ENCODE assay signal across 8 cellular contexts in genomic region chr4:8580321-8581093, GRCh38. TPM values are rescaled to one million over a fixed set of nuclear protein-coding genes. Genes with fewer than 3 reads are reported as not detected.
A peak's percentile ranks its signal among the peaks of the same experiment; 100 is the strongest.
DNase-seq lines count a peak whose midpoint lies in the region; ATAC-seq, FAIRE-seq and TF ChIP-seq lines count a peak whose summit lies in the region.

TSS of gene GPR78 (plus strand) at chr4:8580392. CDS start at chr4:8580983, 591 bp downstream.

- no peak within 1 kb of the TSS for H2AFZ ChIP-seq in H1 (ENCODE audit: low read length)

- FAIRE-seq in H1 (lab: Jason Lieb, UNC), result no peak

- H2AK5ac ChIP-seq in H1 (ENCODE audit: low read depth, low read length), result 0 out of 2 replicates have a peak within 1 kb of the TSS, but pooled peaks have one; percentile 24

- no peak within 1 kb of the TSS for H3K27ac ChIP-seq in H1 (ENCODE audit: low read depth, low read length)

- no peak for TF ChIP-seq RAD21 in H1 (IDR thresholded peaks at IDR 0.05 in 1 of 2, conservative IDR thresholded peaks at IDR 0.05 in 1 of 2; ENCODE audit: low read depth in 2 of 2, low read length in 2 of 2)

- H4K8ac ChIP-seq in H1 (ENCODE audit: extremely low read depth, insufficient read depth, low read length), result peak within 1 kb of the TSS; percentile 16; the same call in 1 of the 2 replicates

- no peak within 1 kb of the TSS for H4K91ac ChIP-seq in H1 (replicated peaks; ENCODE audit: insufficient read length, low read length)

- H3K36me3 ChIP-seq in H1 (ENCODE audit: control insufficient read depth in 2 of 4, insufficient read depth in 4 of 4, low read length in 3 of 4) (no peaks in the 10 kb centered on the region), mucosa of descending colon (ENCODE audit: low read depth) (no peaks in the 10 kb centered on the region)

- peak within 1 kb of the TSS; percentile 69 to 91 for H3K4me2 ChIP-seq in H1 (ENCODE audit: insufficient read depth in 1 of 2, low read depth in 2 of 2, low read length in 2 of 2)

- no peak within 1 kb of the TSS for H2BK5ac ChIP-seq in H1 (ENCODE audit: low read depth, low read length)

- 0 out of 3 replicates have a peak, but pooled peaks of 1 of the 2 experiments have one; percentile 34 for TF ChIP-seq POLR2A in H1 (IDR thresholded peaks at IDR 0.05; ENCODE audit: control extremely low read depth in 1 of 2, low read depth in 2 of 2, low read length in 2 of 2)

- ATAC-seq in mucosa of descending colon (peak; percentile 75), HG02852 (IDR thresholded peaks at IDR 0.05; ENCODE audit: unreplicated experiment) (no peak)

- peak within 1 kb of the TSS; percentile 80; the same call in 1 of the 2 replicates for H2BK20ac ChIP-seq in H1 (ENCODE audit: low read length)

- TF ChIP-seq EP300 in H1 (IDR thresholded peaks at IDR 0.05; ENCODE audit: borderline replicate concordance in 1 of 2, low read depth in 2 of 2, low read length in 2 of 2), result no peak

- 3% methylated on average over 60 of the region's 63 CpGs; no CpG with 5 or more reads in 1 of the 2 experiments for WGBS in H1 (ENCODE audit: extremely low coverage in 1 of 2, insufficient coverage in 1 of 2, insufficient read length in 1 of 2, insufficient replicate concordance in 2 of 2, low coverage in 1 of 2, low lambda C conversion rate in 2 of 2, missing lambda C conversion rate in 1 of 2), 2 experiments

- peak within 1 kb of the TSS; percentile 38 for H2BK120ac ChIP-seq in H1 (replicated peaks; ENCODE audit: low read depth, low read length)

- H3K56ac ChIP-seq in H1 (replicated peaks; ENCODE audit: insufficient read length, low read depth, low read length), result no peak within 1 kb of the TSS

- no peak within 1 kb of the TSS; a peak in 1 of 7 replicates for H3K9ac ChIP-seq in H1 (replicated peaks in 1 of 4; ENCODE audit: extremely low read depth in 1 of 4, low read depth in 3 of 4, low read length in 3 of 4)

- no peak within 1 kb of the TSS for H3K4ac ChIP-seq in H1 (replicated peaks; ENCODE audit: insufficient read length, low read depth, low read length)

- peaks cover 1 to 6% of the 10 kb centered on the region in 2 experiments for H4K20me1 ChIP-seq in H1 (replicated peaks in 1 of 2; ENCODE audit: control insufficient read depth in 1 of 2, insufficient read depth in 2 of 2, low read length in 2 of 2)

- TF ChIP-seq CTCF in GM10248 (IDR thresholded peaks at IDR 0.05; ENCODE audit: control extremely low read depth, extremely low read depth, low read depth, missing control alignments), result no peak
- no peak for TF ChIP-seq CTCF in H1 (IDR thresholded peaks at IDR 0.05; ENCODE audit: control extremely low read depth in 1 of 3, insufficient read depth in 1 of 3, low read depth in 1 of 3, low read length in 3 of 3)
- TF ChIP-seq CTCF in mucosa of descending colon (IDR thresholded peaks at IDR 0.05), result no peak

- intact Hi-C loops in mucosa of descending colon (cut with DNase I, micrococcal nuclease), result no loop called here

- H3K27me3 ChIP-seq in H1 (replicated peaks in 1 of 4; ENCODE audit: control insufficient read depth in 3 of 4, extremely low read depth in 1 of 4, insufficient read depth in 3 of 4, low read length in 3 of 4), result peaks cover 3 to 16% (median 15%) of the 10 kb centered on the region in 4 experiments

- H3K79me2 ChIP-seq in H1 (ENCODE audit: control insufficient read depth in 1 of 2, insufficient read depth in 2 of 2, low read length in 2 of 2), result no peaks in the 10 kb centered on the region

- H3K4me3 ChIP-seq in H1 (ENCODE audit: extremely low read depth in 1 of 4, insufficient read depth in 2 of 4, low read depth in 3 of 4, low read length in 4 of 4) (peak within 1 kb of the TSS in 3 of 4 experiments; percentile 29 to 56 (median 40); a peak in 7 of 8 replicates), mucosa of descending colon (no peak within 1 kb of the TSS)

- CTCF ChIA-PET in GM10248 (lab: Yijun Ruan, JAX), result no interaction called here
- CTCF ChIA-PET in H1 (lab: Charles Lee; ENCODE audit: partially characterized antibody), result interaction anchor here (0.9 to 2.5 kb wide), 13 partner anchors 8 to 112 kb away, joined by 3 to 15 read pairs (median 5); partner anchors contain the start of gene CPZ

- 0 out of 2 replicates have a peak within 1 kb of the TSS, but pooled peaks have one; percentile 88 for H2BK15ac ChIP-seq in H1 (ENCODE audit: low read length)

- H3K4me1 ChIP-seq in H1 (replicated peaks in 1 of 4; ENCODE audit: control insufficient read depth in 3 of 4, insufficient read depth in 4 of 4, low read length in 3 of 4) (peaks cover 0 to 24% (median 18%) of the 10 kb centered on the region in 4 experiments; a peak in 6 of 7 replicates), mucosa of descending colon (ENCODE audit: low read depth) (no peaks in the 10 kb centered on the region)

- no peak within 1 kb of the TSS for H4K5ac ChIP-seq in H1 (ENCODE audit: insufficient read length, low read depth, low read length)

- no peaks in the 10 kb centered on the region for H3K79me1 ChIP-seq in H1 (ENCODE audit: low read depth, low read length)

- H3K14ac ChIP-seq in H1 (ENCODE audit: insufficient read length), result no peak within 1 kb of the TSS

- H3K18ac ChIP-seq in H1 (ENCODE audit: extremely low read depth, low read length), result peak within 1 kb of the TSS; percentile 19; the same call in 1 of the 2 replicates

- peak within 1 kb of the TSS; percentile 50; the same call in 1 of the 2 replicates for H2BK12ac ChIP-seq in H1 (ENCODE audit: low read depth, low read length)

- H3K9me3 ChIP-seq in H1 (ENCODE audit: insufficient read depth in 2 of 2, low read depth in 1 of 2, low read length in 1 of 2) (no peaks in the 10 kb centered on the region), mucosa of descending colon (no peaks in the 10 kb centered on the region)

- POLR2A ChIA-PET in GM10248 (lab: Yijun Ruan, JAX) (interaction anchor here (0.6 kb wide), 1 partner anchor 191 kb away, joined by 4 read pairs; no protein-coding TSS in a partner anchor), H1 (lab: Charles Lee; ENCODE audit: partially characterized antibody) (interaction anchor here (0.8 to 2.5 kb wide), 6 partner anchors 8 to 138 kb away, joined by 3 to 7 read pairs (median 3); no protein-coding TSS in a partner anchor)

- peaks cover 13% of the 10 kb centered on the region; the same call in 1 of the 2 replicates for H3K23me2 ChIP-seq in H1 (ENCODE audit: low read depth, low read length)

- DNase-seq in GM10248 (ENCODE audit: extremely low spot score) (peak; percentile 69), H1 (ENCODE audit: low read depth in 1 of 2, low spot score in 2 of 2) (peak; percentile 73 to 99), mucosa of descending colon (peak; percentile 53 to 69 (median 68)), activated gamma-delta T cell treated with Interleukin-2 at 50 U/mL for 16 hours (no peak), MV-4-11 (lab: John Stamatoyannopoulos, UW) (no peak), SK-N-DZ (ENCODE audit: low spot score) (no peak)

- no peak within 1 kb of the TSS for H3K23ac ChIP-seq in H1 (ENCODE audit: insufficient read length)

TF ChIP-seq in PFSK-1, 5 proteins besides CTCF, POLR2A, EP300 and RAD21 (continues in another document):
- TF ChIP-seq SIN3A (IDR thresholded peaks at IDR 0.05; ENCODE audit: borderline replicate concordance, insufficient read depth, low read length), result peak; percentile 48; the same call in 1 of the 2 replicates

TF ChIP-seq in H1, 55 proteins besides CTCF, POLR2A, EP300 and RAD21 (continues in another document):
- TF ChIP-seq TAF7 (optimal IDR thresholded peaks at IDR 0.05; ENCODE audit: borderline replicate concordance, low read depth, low read length), result peak; percentile 66
- TF ChIP-seq SIRT6 (IDR thresholded peaks at IDR 0.05; ENCODE audit: low read length), result no peak
- no peak for TF ChIP-seq SP4 (IDR thresholded peaks at IDR 0.05; ENCODE audit: low read length)
- peak; percentile 15 to 87; a peak in 2 of 4 replicates for TF ChIP-seq HDAC2 (IDR thresholded peaks at IDR 0.05; ENCODE audit: borderline replicate concordance in 1 of 2, low read depth in 2 of 2, low read length in 2 of 2)
- no peak for TF ChIP-seq BACH1 (IDR thresholded peaks at IDR 0.05; ENCODE audit: low read length)
- no peak for TF ChIP-seq POU5F1 (IDR thresholded peaks at IDR 0.05; ENCODE audit: low read depth, low read length)
- no peak; the same call in 1 of the 2 replicates for TF ChIP-seq CREB1 (IDR thresholded peaks at IDR 0.05)
- TF ChIP-seq RXRA (IDR thresholded peaks at IDR 0.05; ENCODE audit: insufficient read depth, low read depth, low read length), result no peak
- peak; percentile 76 for TF ChIP-seq SAP30 (IDR thresholded peaks at IDR 0.05; ENCODE audit: insufficient read depth, insufficient replicate concordance, low read length)
- no peak for TF ChIP-seq YY1 (IDR thresholded peaks at IDR 0.05; ENCODE audit: low read depth, low read length)
- 0 out of 2 replicates have a peak, but pooled peaks have one; percentile 28 for TF ChIP-seq TAF1 (IDR thresholded peaks at IDR 0.05; ENCODE audit: low read depth, low read length)
- peak; percentile 78; the same call in 1 of the 2 replicates for TF ChIP-seq GABPA (IDR thresholded peaks at IDR 0.05; ENCODE audit: borderline replicate concordance, insufficient read depth, low read length)
- TF ChIP-seq E2F6 (IDR thresholded peaks at IDR 0.05), result peak; percentile 46; the same call in 1 of the 2 replicates
- no peak for TF ChIP-seq KDM5A (IDR thresholded peaks at IDR 0.05; ENCODE audit: low read length)
- no peak for TF ChIP-seq FOSL1 (IDR thresholded peaks at IDR 0.05; ENCODE audit: insufficient read depth, low read depth, low read length)
- TF ChIP-seq SUZ12 (IDR thresholded peaks at IDR 0.05; ENCODE audit: low read length), result no peak

RNA-seq across cellular contexts. Expression of gene GPR78, which starts in this region (rescaled TPM):
- 0.72 TPM for polyA plus RNA-seq in PFSK-1 (2012; ENCODE audit: insufficient read length, low read depth)
- total RNA-seq in H1 (2021; fragmentation: NEBNext Ultra II Directional; extraction: Animal tissue kit (Norgen Biotek cat#: 25700)), result 3.0 and 3.3 TPM in 2 replicates
- polyA plus RNA-seq in H1 (2011; rRNA removed), result 1.0 and 2.2 TPM in 2 replicates
- 1.6 TPM for polyA plus RNA-seq in H1 (2011; cell fraction: cytosol; rRNA removed)
- polyA plus RNA-seq in H1 (2011; cell fraction: nucleus; rRNA removed), result 10.5 TPM
- 1.7 to 2.0 TPM (median 1.9 TPM) in 4 replicates for polyA plus RNA-seq in H1 (2012, experiment 1 of 2)
- 0.84 TPM for polyA plus RNA-seq in H1 (2012, experiment 2 of 2)
- 0.75 TPM for polyA plus RNA-seq in H1 (2013, experiment 1 of 2)
- 0.68 TPM for polyA plus RNA-seq in H1 (2013, experiment 2 of 2)
- 1.8 and 3.0 TPM in 2 replicates for polyA minus RNA-seq in H1 (2011; rRNA and poly(A)+ RNA removed)
- 0.59 TPM for polyA minus RNA-seq in H1 (2011; cell fraction: cytosol; rRNA and poly(A)+ RNA removed)
- polyA minus RNA-seq in H1 (2011; cell fraction: nucleus; rRNA and poly(A)+ RNA removed), result 8.6 TPM
- under 1 TPM in 1 of 3 donors, not detected in 2; 0.19 TPM for total RNA-seq in mucosa of descending colon
- not detected in 2 replicates for polyA plus RNA-seq in SK-N-DZ (2014; cell fraction: cytosol; rRNA removed)
- 0.03 TPM in 1 of 2 replicates, not detected in the other for polyA plus RNA-seq in SK-N-DZ (2014; cell fraction: nucleus; rRNA removed)

Comparison
In these comparisons a context has a peak if more than half of its experiments do, and no peak if none do; other contexts are left out.
1. Peak in DNase-seq and ATAC-seq in mucosa of descending colon; RNA of the gene not detected or under 1 TPM.
2. DNase-seq: peak in GM10248 (single experiment) and H1 (2 of 2); none in activated gamma-delta T cell treated with Interleukin-2 at 50 U/mL for 16 hours (single experiment), MV-4-11 (single experiment) and SK-N-DZ (single experiment).